In the genomic region with DNA sequence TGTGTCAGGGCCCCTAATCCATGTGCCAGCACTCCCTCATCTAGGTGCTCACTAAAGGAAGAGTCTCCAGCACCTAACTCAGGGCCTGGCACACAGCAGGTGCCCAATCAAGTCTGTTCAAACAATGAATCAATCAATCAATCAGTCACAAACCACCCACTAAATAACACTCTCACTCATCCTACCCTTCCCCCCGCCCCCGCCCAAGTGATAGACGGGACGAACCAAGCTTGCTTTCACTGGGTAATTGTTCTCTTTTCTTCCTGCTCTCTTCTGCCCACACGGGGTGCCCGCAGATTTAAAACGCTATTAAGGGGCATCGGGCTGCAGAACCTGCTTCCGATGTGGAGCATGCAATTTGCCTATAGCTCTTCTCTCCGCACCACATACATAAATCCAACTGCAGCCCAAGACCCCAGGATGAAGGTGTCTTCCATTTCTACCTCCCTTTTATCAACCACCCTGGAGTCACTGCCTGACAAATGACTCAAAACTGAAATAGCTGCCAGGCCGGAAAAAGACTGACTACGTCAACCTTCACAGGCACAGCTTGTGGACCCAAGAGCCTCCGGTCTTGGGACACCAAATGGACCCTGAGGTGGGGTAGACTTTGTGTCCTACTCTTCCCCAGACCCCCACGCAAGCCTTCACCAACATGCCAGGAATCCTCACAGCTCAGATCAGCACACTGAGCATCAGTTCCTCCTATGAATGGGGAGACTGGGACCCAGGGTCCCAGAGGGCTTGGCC, we compare ENCODE assay signal across 9 cellular contexts. TPM values are rescaled to one million over a fixed set of nuclear protein-coding genes. Genes with fewer than 3 reads are reported as not detected.
DNase-seq lines count a peak whose midpoint lies in the region; ATAC-seq, FAIRE-seq and TF ChIP-seq lines count a peak whose summit lies in the region.
"Had no signal": no experiment of that assay in that cellular context is flagged by ENCODE, and none has a peak within 500 bp of the region (broad histone marks: within the 10 kb centered on the region; RNA-seq: fewer than 3 reads in every experiment).

No MANE protein-coding gene starts in this region.

- H3K27ac ChIP-seq in HUES48 (ENCODE audit: low read depth, low read length): no peak overlapping the region
- H3K27ac ChIP-seq in keratinocyte (ENCODE audit: control insufficient read depth, insufficient read depth, low read length): no peak overlapping the region

- no peak overlapping the region for H3K27ac Mint-ChIP-seq in stimulated activated naive CD8-positive, alpha-beta T cell treated with anti-CD3 and anti-CD28 coated beads, Interleukin-15, amount 100 ng/mL, for 72 hours

- peaks cover 19% of the 10 kb centered on the region for H3K4me1 ChIP-seq in HUES48 (ENCODE audit: control insufficient read depth, insufficient read depth, low read length)
- H3K4me1 ChIP-seq in keratinocyte (ENCODE audit: control insufficient read depth, extremely low read depth, insufficient read depth, low read length): peaks cover 24% of the 10 kb centered on the region

- H3K9ac ChIP-seq in HUES48 (ENCODE audit: low read depth, low read length) (no peak overlapping the region), keratinocyte (ENCODE audit: control insufficient read depth, extremely low read depth, insufficient read depth, low read length) (peak overlapping the region; percentile 80)

- peak; percentile 49 for DNase-seq in activated naive CD4-positive, alpha-beta T cell treated with Interleukin-2 at 50 U/mL for 16 hours
- DNase-seq in keratinocyte (ENCODE audit: low read depth, low spot score): no peak
- DNase-seq in stimulated activated naive CD8-positive, alpha-beta T cell treated with anti-CD3 and anti-CD28 coated beads, Interleukin-15, amount 100 ng/mL, for 72 hours: no peak
- DNase-seq in dermis blood vessel endothelial cell: no peak
- no peak for DNase-seq in C1 segment of cervical spinal cord (lab: John Stamatoyannopoulos, UW)
- DNase-seq in hippocampal formation (lab: John Stamatoyannopoulos, UW): no peak

- H2AFZ ChIP-seq in keratinocyte (ENCODE audit: control insufficient read depth, low read length): no peak overlapping the region

- H3K4me2 ChIP-seq in keratinocyte (ENCODE audit: control insufficient read depth, extremely low read depth, insufficient read depth, low read depth, low read length): peak overlapping the region; percentile 90

- peaks cover 38% of the 10 kb centered on the region for H3K4me1 Mint-ChIP-seq in stimulated activated naive CD8-positive, alpha-beta T cell treated with anti-CD3 and anti-CD28 coated beads, Interleukin-15, amount 100 ng/mL, for 72 hours

- H3K36me3 ChIP-seq in HUES48 (ENCODE audit: control insufficient read depth, insufficient read depth, low read length): no peaks in the 10 kb centered on the region
- no peaks in the 10 kb centered on the region for H3K36me3 ChIP-seq in keratinocyte (ENCODE audit: control insufficient read depth in 2 of 2, extremely low read depth in 1 of 2, insufficient read depth in 2 of 2, low read length in 2 of 2)

- ATAC-seq in stimulated activated naive CD8-positive, alpha-beta T cell treated with anti-CD3 and anti-CD28 coated beads, Interleukin-15, amount 100 ng/mL, for 72 hours: no peak
- ATAC-seq in GM19467 (IDR thresholded peaks at IDR 0.05; ENCODE audit: unreplicated experiment): no peak

- peaks cover 43% of the 10 kb centered on the region for H3K79me2 ChIP-seq in keratinocyte (ENCODE audit: control insufficient read depth, insufficient read depth, low read length)

- H3K27me3 ChIP-seq in HUES48 (ENCODE audit: control insufficient read depth, insufficient read depth, low read length): peaks cover 8% of the 10 kb centered on the region
- H3K27me3 ChIP-seq in keratinocyte (ENCODE audit: control insufficient read depth, extremely low read depth, insufficient read depth, low read length): no peaks in the 10 kb centered on the region

- dilution Hi-C loops in keratinocyte (cut with MboI; ENCODE audit: extremely low pct_ligation_motif_present, low sequenced_read_pairs): no loop called here

- H3K9me3 ChIP-seq in HUES48 (ENCODE audit: control insufficient read depth, insufficient read depth, low read length) (no peaks in the 10 kb centered on the region), keratinocyte (ENCODE audit: control insufficient read depth, low read depth, low read length) (no peaks in the 10 kb centered on the region)

- H3K4me3 Mint-ChIP-seq in stimulated activated naive CD8-positive, alpha-beta T cell treated with anti-CD3 and anti-CD28 coated beads, Interleukin-15, amount 100 ng/mL, for 72 hours: peak overlapping the region; percentile 87 to 89

- H3K9me1 ChIP-seq in keratinocyte (ENCODE audit: control insufficient read depth, extremely low read depth, insufficient read depth, low read length): no peaks in the 10 kb centered on the region

- H3K27me3 Mint-ChIP-seq in stimulated activated naive CD8-positive, alpha-beta T cell treated with anti-CD3 and anti-CD28 coated beads, Interleukin-15, amount 100 ng/mL, for 72 hours: no peaks in the 10 kb centered on the region

- H4K20me1 ChIP-seq in keratinocyte (ENCODE audit: control insufficient read depth, extremely low read depth, insufficient read depth, low read length): no peaks in the 10 kb centered on the region

- TF ChIP-seq CTCF in keratinocyte (optimal IDR thresholded peaks at IDR 0.05 in 1 of 3, IDR thresholded peaks at IDR 0.05 in 1 of 3, conservative IDR thresholded peaks at IDR 0.05 in 1 of 3; ENCODE audit: extremely low read depth in 1 of 3, insufficient read depth in 2 of 3, low read length in 3 of 3): no peak

- no peaks in the 10 kb centered on the region for H3K9me3 Mint-ChIP-seq in stimulated activated naive CD8-positive, alpha-beta T cell treated with anti-CD3 and anti-CD28 coated beads, Interleukin-15, amount 100 ng/mL, for 72 hours

- H3K4me3 ChIP-seq in HUES48 (ENCODE audit: low read depth, low read length) (peak overlapping the region; percentile 96), keratinocyte (ENCODE audit: control insufficient read depth in 2 of 3, extremely low read depth in 1 of 3, insufficient read depth in 2 of 3, low read depth in 1 of 3, low read length in 3 of 3) (peak overlapping the region; percentile 60 to 86 (median 81))

- FAIRE-seq in keratinocyte (lab: Jason Lieb, UNC): peak; percentile 78
- FAIRE-seq: K562 had no signal

RNA-seq across cellular contexts. Expression of a gene that starts 1.7 kb away (rescaled TPM):
- 2.1 to 4.4 TPM (median 2.7 TPM) in 3 replicates for polyA plus RNA-seq in keratinocyte
- 0.60 TPM for polyA plus RNA-seq in keratinocyte (2011; ENCODE audit: low read depth)
- 1.5 and 2.4 TPM in 2 replicates for polyA plus RNA-seq in keratinocyte (2011; cell fraction: cytosol; rRNA removed)
- polyA plus RNA-seq in keratinocyte (2011; cell fraction: nucleus; rRNA removed): 5.1 and 6.5 TPM in 2 replicates
- polyA plus RNA-seq in keratinocyte (2012; ENCODE audit: low replicate concordance): 2.7 and 2.8 TPM in 2 replicates
- 3.1 to 7.2 TPM (median 4.1 TPM) in 3 replicates for polyA minus RNA-seq in keratinocyte
- 3.3 TPM for polyA minus RNA-seq in keratinocyte (2011; cell fraction: cytosol; rRNA and poly(A)+ RNA removed)
- polyA minus RNA-seq in keratinocyte (2011; cell fraction: nucleus; rRNA and poly(A)+ RNA removed): 5.3 and 5.4 TPM in 2 replicates
- 5.4 and 7.9 TPM in 2 replicates for total RNA-seq in dermis blood vessel endothelial cell
